In the genomic region with DNA sequence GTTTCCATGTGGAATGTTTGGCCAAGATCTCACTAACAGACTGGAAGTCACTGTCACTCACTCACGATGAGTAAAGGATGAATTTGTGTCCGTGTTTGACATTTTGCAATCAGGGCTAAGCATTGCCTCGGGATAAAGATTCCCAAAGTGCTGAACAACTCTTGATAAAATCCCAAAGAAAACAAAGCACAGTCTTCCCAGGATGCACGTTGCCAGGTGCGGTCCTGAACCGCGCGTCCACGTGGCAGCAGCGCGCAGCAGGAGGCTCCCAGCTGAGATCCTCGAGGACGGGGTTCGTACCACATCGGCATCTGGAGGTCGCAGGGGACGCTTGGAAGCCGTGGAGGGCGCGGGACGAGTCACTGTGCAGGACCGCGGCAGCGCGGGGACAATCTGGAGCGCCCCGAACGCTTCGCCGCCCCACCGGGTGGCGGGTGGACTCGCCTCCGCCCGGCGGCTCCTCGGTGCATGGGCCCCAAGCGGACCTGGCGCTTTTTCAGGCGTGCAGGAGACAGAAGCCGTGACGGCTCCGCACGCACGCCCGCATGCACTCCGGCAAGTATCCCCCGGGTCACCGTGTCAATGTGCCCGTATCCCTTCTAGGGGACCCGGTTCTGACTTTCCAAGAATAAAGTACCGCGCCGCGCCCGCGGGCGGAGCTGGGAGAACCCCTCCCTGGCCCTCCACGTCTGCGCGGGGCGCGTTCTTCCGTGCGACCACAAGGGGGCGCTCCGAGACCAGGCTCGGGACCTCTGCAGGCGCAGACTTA, we compare ENCODE assay signal across 1 cellular context.
TF ChIP-seq lines count a peak whose summit lies in the region.

No MANE protein-coding gene starts in this region.

TF ChIP-seq in HepG2, 621 proteins besides CTCF, POLR2A, EP300 and RAD21 (continued from another document and continues in another):
- TF ChIP-seq, protein P1, sequence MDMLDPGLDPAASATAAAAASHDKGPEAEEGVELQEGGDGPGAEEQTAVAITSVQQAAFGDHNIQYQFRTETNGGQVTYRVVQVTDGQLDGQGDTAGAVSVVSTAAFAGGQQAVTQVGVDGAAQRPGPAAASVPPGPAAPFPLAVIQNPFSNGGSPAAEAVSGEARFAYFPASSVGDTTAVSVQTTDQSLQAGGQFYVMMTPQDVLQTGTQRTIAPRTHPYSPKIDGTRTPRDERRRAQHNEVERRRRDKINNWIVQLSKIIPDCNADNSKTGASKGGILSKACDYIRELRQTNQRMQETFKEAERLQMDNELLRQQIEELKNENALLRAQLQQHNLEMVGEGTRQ (IDR thresholded peaks at IDR 0.05; ENCODE audit: low read depth, low read length): 0 out of 2 replicates have a peak, but pooled peaks have one; percentile 8
- TF ChIP-seq, protein P1 (CRISPR knock-in tag; IDR thresholded peaks at IDR 0.05; ENCODE audit: borderline replicate concordance): 0 out of 2 replicates have a peak, but pooled peaks have one; percentile 38
- no peak for TF ChIP-seq NFE2 (CRISPR knock-in tag; IDR thresholded peaks at IDR 0.05)
- no peak for TF ChIP-seq U2AF1 (optimal IDR thresholded peaks at IDR 0.05; ENCODE audit: low read depth, low read length)
- TF ChIP-seq ZKSCAN5 (CRISPR knock-in tag; IDR thresholded peaks at IDR 0.05): peak; percentile 48; the same call in 1 of the 2 replicates
- TF ChIP-seq ZNF7 (CRISPR knock-in tag; IDR thresholded peaks at IDR 0.05): no peak
- TF ChIP-seq, protein P2, sequence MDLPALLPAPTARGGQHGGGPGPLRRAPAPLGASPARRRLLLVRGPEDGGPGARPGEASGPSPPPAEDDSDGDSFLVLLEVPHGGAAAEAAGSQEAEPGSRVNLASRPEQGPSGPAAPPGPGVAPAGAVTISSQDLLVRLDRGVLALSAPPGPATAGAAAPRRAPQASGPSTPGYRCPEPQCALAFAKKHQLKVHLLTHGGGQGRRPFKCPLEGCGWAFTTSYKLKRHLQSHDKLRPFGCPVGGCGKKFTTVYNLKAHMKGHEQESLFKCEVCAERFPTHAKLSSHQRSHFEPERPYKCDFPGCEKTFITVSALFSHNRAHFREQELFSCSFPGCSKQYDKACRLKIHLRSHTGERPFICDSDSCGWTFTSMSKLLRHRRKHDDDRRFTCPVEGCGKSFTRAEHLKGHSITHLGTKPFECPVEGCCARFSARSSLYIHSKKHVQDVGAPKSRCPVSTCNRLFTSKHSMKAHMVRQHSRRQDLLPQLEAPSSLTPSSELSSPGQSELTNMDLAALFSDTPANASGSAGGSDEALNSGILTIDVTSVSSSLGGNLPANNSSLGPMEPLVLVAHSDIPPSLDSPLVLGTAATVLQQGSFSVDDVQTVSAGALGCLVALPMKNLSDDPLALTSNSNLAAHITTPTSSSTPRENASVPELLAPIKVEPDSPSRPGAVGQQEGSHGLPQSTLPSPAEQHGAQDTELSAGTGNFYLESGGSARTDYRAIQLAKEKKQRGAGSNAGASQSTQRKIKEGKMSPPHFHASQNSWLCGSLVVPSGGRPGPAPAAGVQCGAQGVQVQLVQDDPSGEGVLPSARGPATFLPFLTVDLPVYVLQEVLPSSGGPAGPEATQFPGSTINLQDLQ (CRISPR knock-in tag; IDR thresholded peaks at IDR 0.05): peak; percentile 55; the same call in 1 of the 2 replicates
- peak; percentile 94 for TF ChIP-seq ZNF253 (CRISPR knock-in tag; IDR thresholded peaks at IDR 0.05; ENCODE audit: borderline replicate concordance)
- TF ChIP-seq SMARCC2 (IDR thresholded peaks at IDR 0.05): no peak
- peak; percentile 57; the same call in 1 of the 2 replicates for TF ChIP-seq PHF21A (CRISPR knock-in tag; IDR thresholded peaks at IDR 0.05)
- TF ChIP-seq HES4 (CRISPR knock-in tag; IDR thresholded peaks at IDR 0.05; ENCODE audit: borderline replicate concordance): peak; percentile 98
- TF ChIP-seq FOSL1 (CRISPR knock-in tag; IDR thresholded peaks at IDR 0.05; ENCODE audit: borderline replicate concordance): 0 out of 2 replicates have a peak, but pooled peaks have one; percentile 14
- TF ChIP-seq, protein P3, sequence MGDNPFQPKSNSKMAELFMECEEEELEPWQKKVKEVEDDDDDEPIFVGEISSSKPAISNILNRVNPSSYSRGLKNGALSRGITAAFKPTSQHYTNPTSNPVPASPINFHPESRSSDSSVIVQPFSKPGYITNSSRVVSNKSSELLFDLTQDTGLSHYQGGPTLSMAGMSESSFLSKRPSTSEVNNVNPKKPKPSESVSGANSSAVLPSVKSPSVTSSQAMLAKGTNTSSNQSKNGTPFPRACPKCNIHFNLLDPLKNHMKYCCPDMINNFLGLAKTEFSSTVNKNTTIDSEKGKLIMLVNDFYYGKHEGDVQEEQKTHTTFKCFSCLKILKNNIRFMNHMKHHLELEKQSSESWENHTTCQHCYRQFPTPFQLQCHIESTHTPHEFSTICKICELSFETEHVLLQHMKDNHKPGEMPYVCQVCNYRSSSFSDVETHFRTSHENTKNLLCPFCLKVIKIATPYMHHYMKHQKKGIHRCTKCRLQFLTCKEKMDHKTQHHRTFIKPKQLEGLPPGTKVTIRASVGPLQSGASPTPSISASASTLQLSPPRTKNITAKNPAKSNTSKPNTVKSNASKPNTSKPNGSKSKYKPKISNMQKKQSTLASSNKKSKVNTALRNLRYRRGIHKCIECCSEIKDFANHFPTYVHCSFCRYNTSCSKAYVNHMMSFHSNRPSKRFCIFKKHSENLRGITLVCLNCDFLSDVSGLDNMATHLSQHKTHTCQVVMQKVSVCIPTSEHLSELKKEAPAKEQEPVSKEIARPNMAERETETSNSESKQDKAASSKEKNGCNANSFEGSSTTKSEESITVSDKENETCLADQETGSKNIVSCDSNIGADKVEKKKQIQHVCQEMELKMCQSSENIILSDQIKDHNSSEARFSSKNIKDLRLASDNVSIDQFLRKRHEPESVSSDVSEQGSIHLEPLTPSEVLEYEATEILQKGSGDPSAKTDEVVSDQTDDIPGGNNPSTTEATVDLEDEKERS (CRISPR knock-in tag; IDR thresholded peaks at IDR 0.05): peak; percentile 41
- peak; percentile 98 for TF ChIP-seq ZNF605 (CRISPR knock-in tag; IDR thresholded peaks at IDR 0.05)
- peak; percentile 60 for TF ChIP-seq MEF2D (CRISPR knock-in tag; IDR thresholded peaks at IDR 0.05)
- TF ChIP-seq PPARG (CRISPR knock-in tag; conservative IDR thresholded peaks at IDR 0.05): peak; percentile 11; the same call in 1 of the 2 replicates
- TF ChIP-seq ISL2 (CRISPR knock-in tag; IDR thresholded peaks at IDR 0.05): no peak
- TF ChIP-seq, protein P4, sequence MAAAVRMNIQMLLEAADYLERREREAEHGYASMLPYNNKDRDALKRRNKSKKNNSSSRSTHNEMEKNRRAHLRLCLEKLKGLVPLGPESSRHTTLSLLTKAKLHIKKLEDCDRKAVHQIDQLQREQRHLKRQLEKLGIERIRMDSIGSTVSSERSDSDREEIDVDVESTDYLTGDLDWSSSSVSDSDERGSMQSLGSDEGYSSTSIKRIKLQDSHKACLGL (CRISPR knock-in tag; IDR thresholded peaks at IDR 0.05): peak; percentile 98
- TF ChIP-seq ZNF230 (CRISPR knock-in tag; IDR thresholded peaks at IDR 0.05): peak; percentile 98
- no peak for TF ChIP-seq HOXD1 (CRISPR knock-in tag; IDR thresholded peaks at IDR 0.05)
- TF ChIP-seq, protein P5, sequence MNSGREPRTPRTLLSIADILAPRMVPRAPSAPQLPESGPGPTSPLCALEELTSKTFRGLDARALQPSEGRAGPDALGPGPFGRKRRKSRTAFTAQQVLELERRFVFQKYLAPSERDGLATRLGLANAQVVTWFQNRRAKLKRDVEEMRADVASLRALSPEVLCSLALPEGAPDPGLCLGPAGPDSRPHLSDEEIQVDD (CRISPR knock-in tag; IDR thresholded peaks at IDR 0.05; ENCODE audit: borderline replicate concordance): peak; percentile 94; the same call in 1 of the 2 replicates
- peak; percentile 70 for TF ChIP-seq SP4 (CRISPR knock-in tag; IDR thresholded peaks at IDR 0.05)
- TF ChIP-seq, protein P6, sequence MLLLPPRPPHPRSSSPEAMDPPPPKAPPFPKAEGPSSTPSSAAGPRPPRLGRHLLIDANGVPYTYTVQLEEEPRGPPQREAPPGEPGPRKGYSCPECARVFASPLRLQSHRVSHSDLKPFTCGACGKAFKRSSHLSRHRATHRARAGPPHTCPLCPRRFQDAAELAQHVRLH (CRISPR knock-in tag; IDR thresholded peaks at IDR 0.05; ENCODE audit: borderline replicate concordance, low read depth): peak; percentile 91
- TF ChIP-seq, protein P7, sequence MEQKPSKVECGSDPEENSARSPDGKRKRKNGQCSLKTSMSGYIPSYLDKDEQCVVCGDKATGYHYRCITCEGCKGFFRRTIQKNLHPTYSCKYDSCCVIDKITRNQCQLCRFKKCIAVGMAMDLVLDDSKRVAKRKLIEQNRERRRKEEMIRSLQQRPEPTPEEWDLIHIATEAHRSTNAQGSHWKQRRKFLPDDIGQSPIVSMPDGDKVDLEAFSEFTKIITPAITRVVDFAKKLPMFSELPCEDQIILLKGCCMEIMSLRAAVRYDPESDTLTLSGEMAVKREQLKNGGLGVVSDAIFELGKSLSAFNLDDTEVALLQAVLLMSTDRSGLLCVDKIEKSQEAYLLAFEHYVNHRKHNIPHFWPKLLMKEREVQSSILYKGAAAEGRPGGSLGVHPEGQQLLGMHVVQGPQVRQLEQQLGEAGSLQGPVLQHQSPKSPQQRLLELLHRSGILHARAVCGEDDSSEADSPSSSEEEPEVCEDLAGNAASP (CRISPR knock-in tag; IDR thresholded peaks at IDR 0.05; ENCODE audit: borderline replicate concordance): 0 out of 2 replicates have a peak, but pooled peaks have one; percentile 19
- TF ChIP-seq, protein P8, sequence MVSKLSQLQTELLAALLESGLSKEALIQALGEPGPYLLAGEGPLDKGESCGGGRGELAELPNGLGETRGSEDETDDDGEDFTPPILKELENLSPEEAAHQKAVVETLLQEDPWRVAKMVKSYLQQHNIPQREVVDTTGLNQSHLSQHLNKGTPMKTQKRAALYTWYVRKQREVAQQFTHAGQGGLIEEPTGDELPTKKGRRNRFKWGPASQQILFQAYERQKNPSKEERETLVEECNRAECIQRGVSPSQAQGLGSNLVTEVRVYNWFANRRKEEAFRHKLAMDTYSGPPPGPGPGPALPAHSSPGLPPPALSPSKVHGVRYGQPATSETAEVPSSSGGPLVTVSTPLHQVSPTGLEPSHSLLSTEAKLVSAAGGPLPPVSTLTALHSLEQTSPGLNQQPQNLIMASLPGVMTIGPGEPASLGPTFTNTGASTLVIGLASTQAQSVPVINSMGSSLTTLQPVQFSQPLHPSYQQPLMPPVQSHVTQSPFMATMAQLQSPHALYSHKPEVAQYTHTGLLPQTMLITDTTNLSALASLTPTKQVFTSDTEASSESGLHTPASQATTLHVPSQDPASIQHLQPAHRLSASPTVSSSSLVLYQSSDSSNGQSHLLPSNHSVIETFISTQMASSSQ (IDR thresholded peaks at IDR 0.05; ENCODE audit: low read depth): no peak; the same call in 1 of the 2 replicates
- TF ChIP-seq, protein P8 (CRISPR knock-in tag; IDR thresholded peaks at IDR 0.05; ENCODE audit: borderline replicate concordance): peak; percentile 10; the same call in 1 of the 2 replicates
- TF ChIP-seq, protein P9, sequence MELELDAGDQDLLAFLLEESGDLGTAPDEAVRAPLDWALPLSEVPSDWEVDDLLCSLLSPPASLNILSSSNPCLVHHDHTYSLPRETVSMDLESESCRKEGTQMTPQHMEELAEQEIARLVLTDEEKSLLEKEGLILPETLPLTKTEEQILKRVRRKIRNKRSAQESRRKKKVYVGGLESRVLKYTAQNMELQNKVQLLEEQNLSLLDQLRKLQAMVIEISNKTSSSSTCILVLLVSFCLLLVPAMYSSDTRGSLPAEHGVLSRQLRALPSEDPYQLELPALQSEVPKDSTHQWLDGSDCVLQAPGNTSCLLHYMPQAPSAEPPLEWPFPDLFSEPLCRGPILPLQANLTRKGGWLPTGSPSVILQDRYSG (CRISPR knock-in tag; IDR thresholded peaks at IDR 0.05): peak; percentile 69
- TF ChIP-seq POLR2AphosphoS2 (IDR thresholded peaks at IDR 0.05; ENCODE audit: low read depth, low read length): no peak
- TF ChIP-seq ZNF773 (CRISPR knock-in tag; IDR thresholded peaks at IDR 0.05; ENCODE audit: borderline replicate concordance): peak; percentile 97
- TF ChIP-seq MTF2 (CRISPR knock-in tag; IDR thresholded peaks at IDR 0.05; ENCODE audit: borderline replicate concordance): 0 out of 2 replicates have a peak, but pooled peaks have one; percentile 74
- TF ChIP-seq, protein P10, sequence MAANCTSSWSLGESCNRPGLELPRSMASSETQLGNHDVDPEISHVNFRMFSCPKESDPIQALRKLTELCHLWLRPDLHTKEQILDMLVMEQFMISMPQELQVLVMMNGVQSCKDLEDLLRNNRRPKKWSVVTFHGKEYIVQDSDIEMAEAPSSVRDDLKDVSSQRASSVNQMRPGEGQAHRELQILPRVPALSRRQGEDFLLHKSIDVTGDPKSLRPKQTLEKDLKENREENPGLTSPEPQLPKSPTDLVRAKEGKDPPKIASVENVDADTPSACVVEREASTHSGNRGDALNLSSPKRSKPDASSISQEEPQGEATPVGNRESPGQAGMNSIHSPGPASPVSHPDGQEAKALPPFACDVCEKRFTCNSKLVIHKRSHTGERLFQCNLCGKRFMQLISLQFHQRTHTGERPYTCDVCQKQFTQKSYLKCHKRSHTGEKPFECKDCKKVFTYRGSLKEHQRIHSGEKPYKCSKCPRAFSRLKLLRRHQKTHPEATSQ (CRISPR knock-in tag; IDR thresholded peaks at IDR 0.05; ENCODE audit: borderline replicate concordance): no peak
- no peak for TF ChIP-seq SYNCRIP (IDR thresholded peaks at IDR 0.05; ENCODE audit: insufficient read depth, low read depth, low read length)
- TF ChIP-seq, protein P11, sequence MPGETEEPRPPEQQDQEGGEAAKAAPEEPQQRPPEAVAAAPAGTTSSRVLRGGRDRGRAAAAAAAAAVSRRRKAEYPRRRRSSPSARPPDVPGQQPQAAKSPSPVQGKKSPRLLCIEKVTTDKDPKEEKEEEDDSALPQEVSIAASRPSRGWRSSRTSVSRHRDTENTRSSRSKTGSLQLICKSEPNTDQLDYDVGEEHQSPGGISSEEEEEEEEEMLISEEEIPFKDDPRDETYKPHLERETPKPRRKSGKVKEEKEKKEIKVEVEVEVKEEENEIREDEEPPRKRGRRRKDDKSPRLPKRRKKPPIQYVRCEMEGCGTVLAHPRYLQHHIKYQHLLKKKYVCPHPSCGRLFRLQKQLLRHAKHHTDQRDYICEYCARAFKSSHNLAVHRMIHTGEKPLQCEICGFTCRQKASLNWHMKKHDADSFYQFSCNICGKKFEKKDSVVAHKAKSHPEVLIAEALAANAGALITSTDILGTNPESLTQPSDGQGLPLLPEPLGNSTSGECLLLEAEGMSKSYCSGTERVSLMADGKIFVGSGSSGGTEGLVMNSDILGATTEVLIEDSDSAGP (CRISPR knock-in tag; IDR thresholded peaks at IDR 0.05; ENCODE audit: borderline replicate concordance): peak; percentile 92
- peak; percentile 98 for TF ChIP-seq ZNF225 (CRISPR knock-in tag; IDR thresholded peaks at IDR 0.05)
